In genomic region chr7:37438879-37439278, GRCh38 we compare ENCODE assay signal across 23 cellular contexts. TPM values are rescaled to one million over a fixed set of nuclear protein-coding genes. Genes with fewer than 3 reads are reported as not detected.
DNase-seq lines count a peak whose midpoint lies in the region; ATAC-seq and TF ChIP-seq lines count a peak whose summit lies in the region.
"Had no signal": no experiment of that assay in that cellular context is flagged by ENCODE, and none has a peak within 500 bp of the region (broad histone marks: within the 10 kb centered on the region; RNA-seq: fewer than 3 reads in every experiment).

No MANE protein-coding gene starts in this region.

- H3K9me3 Mint-ChIP-seq in activated CD4-positive, alpha-beta T cell treated with anti-CD3 and anti-CD28 coated beads, Interleukin-2, amount 10 ng/mL, durations not matched to agents 7 days and 5 days = no peaks in the 10 kb centered on the region
- H3K9me3 Mint-ChIP-seq: CD4-positive, alpha-beta memory T cell; immature natural killer cell had no signal

- intact Hi-C loops in lower lobe of right lung (cut with DNase I) = no loop called here
- intact Hi-C loops in gastrocnemius medialis (cut with DNase I; ENCODE audit: low total_unique reads) = no loop called here

- no peaks in the 10 kb centered on the region for H3K27me3 Mint-ChIP-seq in activated CD4-positive, alpha-beta T cell treated with anti-CD3 and anti-CD28 coated beads, Interleukin-2, amount 10 ng/mL, durations not matched to agents 7 days and 5 days
- H3K27me3 Mint-ChIP-seq: CD4-positive, alpha-beta memory T cell had no signal

- H3K27me3 ChIP-seq in lower lobe of right lung (ENCODE audit: low read depth) (no peaks in the 10 kb centered on the region), gastrocnemius medialis (no peaks in the 10 kb centered on the region)

- TF ChIP-seq POLR2A in gastrocnemius medialis (IDR thresholded peaks at IDR 0.05) = no peak

- POLR2A ChIA-PET in activated CD4-positive, alpha-beta T cell treated with anti-CD3 and anti-CD28 coated beads, Interleukin-2, amount 10 ng/mL, durations not matched to agents 7 days and 5 days (lab: Charles Lee) = no interaction called here

- H3K4me3 Mint-ChIP-seq in activated CD4-positive, alpha-beta T cell treated with anti-CD3 and anti-CD28 coated beads, Interleukin-2, amount 10 ng/mL, durations not matched to agents 7 days and 5 days = no peak overlapping the region

- H3K27ac Mint-ChIP-seq in activated CD4-positive, alpha-beta T cell treated with anti-CD3 and anti-CD28 coated beads, Interleukin-2, amount 10 ng/mL, durations not matched to agents 7 days and 5 days = peak overlapping the region; percentile 39

- ATAC-seq in lower lobe of right lung = no peak
- no peak for ATAC-seq in HG02938 (IDR thresholded peaks at IDR 0.05; ENCODE audit: unreplicated experiment)
- no peak for ATAC-seq in gastrocnemius medialis
- ATAC-seq: esophagus mucosa, Panc1, SK-N-SH treated with all-trans-retinoic acid at 6 μM for 48 hours had no signal

- TF ChIP-seq CTCF in lower lobe of right lung (IDR thresholded peaks at IDR 0.05) (no peak), gastrocnemius medialis (IDR thresholded peaks at IDR 0.05 in 4 of 5, conservative IDR thresholded peaks at IDR 0.05 in 1 of 5) (no peak)

- H3K4me3 ChIP-seq in lower lobe of right lung (no peak overlapping the region), gastrocnemius medialis (no peak overlapping the region)
- H3K4me3 ChIP-seq: GM23248 had no signal

- DNase-seq in activated CD4-positive, alpha-beta T cell treated with anti-CD3 and anti-CD28 coated beads, Interleukin-2, amount 10 ng/mL, durations not matched to agents 7 days and 5 days = no peak
- DNase-seq in activated CD4-positive, alpha-beta T cell treated with anti-CD3 and anti-CD28 coated beads for 1 hour = no peak
- DNase-seq in DMS53 treated with DMSO at 0.1 percent for 48 hours (lab: John Stamatoyannopoulos, UW; ENCODE audit: unreplicated experiment) (peak; percentile 51), NCI-H69 (lab: John Stamatoyannopoulos, UW) (peak; percentile 37), lower lobe of right lung (no peak), SHP77 (lab: John Stamatoyannopoulos, UW) (no peak), gastrocnemius medialis (no peak)
- DNase-seq: activated CD4-positive, alpha-beta T cell treated with anti-CD3 and anti-CD28 coated beads, Interleukin-2, amount 50 U/mL, for 48 hours; amygdala; caudate nucleus; CD4-positive, alpha-beta memory T cell; DND-41; GM23248; immature natural killer cell; mammary epithelial cell; NCI-H1694 treated with DMSO at 0.1 percent for 48 hours; NCI-H82; stimulated activated CD4-positive, alpha-beta T cell treated with anti-CD3 and anti-CD28 coated beads, Interleukin-2, amount 100 ng/mL, for 48 hours had no signal

- H3K4me1 ChIP-seq in lower lobe of right lung = peaks cover 60% of the 10 kb centered on the region
- H3K4me1 ChIP-seq in gastrocnemius medialis = peaks cover 0 to 7% of the 10 kb centered on the region in 2 donors

- H3K4me1 Mint-ChIP-seq in activated CD4-positive, alpha-beta T cell treated with anti-CD3 and anti-CD28 coated beads, Interleukin-2, amount 10 ng/mL, durations not matched to agents 7 days and 5 days = peaks cover 76% of the 10 kb centered on the region

- H3K36me3 ChIP-seq in lower lobe of right lung = no peaks in the 10 kb centered on the region
- H3K36me3 ChIP-seq in gastrocnemius medialis = no peaks in the 10 kb centered on the region

- CTCF ChIA-PET in activated CD4-positive, alpha-beta T cell treated with anti-CD3 and anti-CD28 coated beads, Interleukin-2, amount 10 ng/mL, durations not matched to agents 7 days and 5 days (lab: Charles Lee) = interaction anchor here (0.6 to 1.6 kb wide), 7 partner anchors 8 to 566 kb away, joined by 3 to 9 read pairs (median 4); partner anchors contain the start of gene ELMO1

- H3K9me3 ChIP-seq in lower lobe of right lung (no peaks in the 10 kb centered on the region), gastrocnemius medialis (no peaks in the 10 kb centered on the region)

- peaks cover 18% of the 10 kb centered on the region for H3K36me3 Mint-ChIP-seq in activated CD4-positive, alpha-beta T cell treated with anti-CD3 and anti-CD28 coated beads, Interleukin-2, amount 10 ng/mL, durations not matched to agents 7 days and 5 days (ENCODE audit: low read depth)

- in situ Hi-C loops in gastrocnemius medialis (cut with MboI; ENCODE audit: low sequenced_read_pairs in 4 of 4) = no loop called here

- H3K27ac ChIP-seq in lower lobe of right lung = peak overlapping the region; percentile 5
- peak overlapping the region in 1 of 4 donors; percentile 8 for H3K27ac ChIP-seq in gastrocnemius medialis
- H3K27ac ChIP-seq: GM23248, parathyroid adenoma had no signal

RNA-seq across cellular contexts. Expression of gene ELMO1, which starts 9.8 kb away (rescaled TPM):
- 100 to 1,000 TPM in 1 of 2 experiments, 10 to 100 TPM in 1; 99.8 to 142 TPM for total RNA-seq in activated CD4-positive, alpha-beta T cell treated with anti-CD3 and anti-CD28 coated beads, Interleukin-2, amount 10 ng/mL, durations not matched to agents 7 days and 5 days
- total RNA-seq in lower lobe of right lung = 60.1 TPM
- total RNA-seq in gastrocnemius medialis = 10 to 100 TPM in 3 of 4 donors, 1 to 10 TPM in 1; 8.4 to 18.9 (median 14.6) TPM
- total RNA-seq: GM23248 had no signal

Comparison
In these comparisons a context has a peak if more than half of its experiments do, and no peak if none do; other contexts are left out.
1. DNase-seq: peak in DMS53 treated with DMSO at 0.1 percent for 48 hours (single experiment) and NCI-H69 (single experiment); none in activated CD4-positive, alpha-beta T cell treated with anti-CD3 and anti-CD28 coated beads, Interleukin-2, amount 10 ng/mL, durations not matched to agents 7 days and 5 days (single experiment), activated CD4-positive, alpha-beta T cell treated with anti-CD3 and anti-CD28 coated beads for 1 hour (single experiment), lower lobe of right lung (single experiment), SHP77 (0 of 2) and gastrocnemius medialis (0 of 2).